Comparison of ENCODE assay signal across 8 cellular contexts in genomic region chr6:56852249-56852606, GRCh38.
DNase-seq lines count a peak whose midpoint lies in the region; ATAC-seq and TF ChIP-seq lines count a peak whose summit lies in the region.

No MANE protein-coding gene starts in this region.

- H3K27me3 ChIP-seq in spleen (replicated peaks in 1 of 7), result peaks cover 0 to 19% (median 0%) of the 10 kb centered on the region in 7 donors

- DNase-seq in DMS53 (lab: John Stamatoyannopoulos, UW) (peak; percentile 24), DMS53 treated with DMSO at 0.1 percent for 48 hours (lab: John Stamatoyannopoulos, UW; ENCODE audit: unreplicated experiment) (no peak), coronary artery (ENCODE audit: low spot score) (no peak), spleen (no peak), dermis blood vessel endothelial cell (no peak), erythroblast (lab: John Stamatoyannopoulos, UW) (no peak)
- DNase-seq in activated CD8-positive, alpha-beta memory T cell treated with anti-CD3 and anti-CD28 coated beads, Interleukin-2, amount 50 U/mL, for 4 hours, result no peak

- peaks cover 0 to 30% (median 20%) of the 10 kb centered on the region in 6 donors for H3K4me1 ChIP-seq in spleen

- H3K27ac ChIP-seq in coronary artery (peak overlapping the region in 1 of 2 donors; percentile 71), spleen (peak overlapping the region in 7 of 8 donors; percentile 59 to 82 (median 69))

- H3K36me3 ChIP-seq in spleen, result no peaks in the 10 kb centered on the region

- H3K9me3 ChIP-seq in spleen, result no peaks in the 10 kb centered on the region

- TF ChIP-seq POLR2A in spleen (IDR thresholded peaks at IDR 0.05) (no peak), erythroblast (IDR thresholded peaks at IDR 0.05; ENCODE audit: low read length) (no peak)

- no peak for TF ChIP-seq CTCF in coronary artery (IDR thresholded peaks at IDR 0.05)
- TF ChIP-seq CTCF in spleen (IDR thresholded peaks at IDR 0.05 in 8 of 11, conservative IDR thresholded peaks at IDR 0.05 in 3 of 11), result no peak

- intact Hi-C loops in spleen (cut with DNase I; ENCODE audit: low total_unique reads), result loop anchor here (10.0 kb wide), 1 partner anchor 207 kb away; the partner anchor contains the start of gene DST

- peak; percentile 24 for ATAC-seq in HG03095 (IDR thresholded peaks at IDR 0.05; ENCODE audit: unreplicated experiment)

- 12 to 19% (median 19%) methylated on average over 2 of the region's 2 CpGs for WGBS in spleen, 5 donors

- H3K4me3 ChIP-seq in coronary artery (peak overlapping the region; percentile 79), spleen (peak overlapping the region in 5 of 8 donors; percentile 33 to 71 (median 48))
